Comparison of ENCODE assay signal across 1 cellular context in genomic region chr4:112979881-112980421, GRCh38.
TF ChIP-seq lines count a peak whose summit lies in the region.

No MANE protein-coding gene starts in this region.

TF ChIP-seq in GM23338, 12 proteins besides CTCF, POLR2A, EP300 and RAD21 (continued from another document):
- TF ChIP-seq ZNF462 (CRISPR knock-in tag; IDR thresholded peaks at IDR 0.05): no peak
